1 cellular context compared by ENCODE assay signal in the genomic region with DNA sequence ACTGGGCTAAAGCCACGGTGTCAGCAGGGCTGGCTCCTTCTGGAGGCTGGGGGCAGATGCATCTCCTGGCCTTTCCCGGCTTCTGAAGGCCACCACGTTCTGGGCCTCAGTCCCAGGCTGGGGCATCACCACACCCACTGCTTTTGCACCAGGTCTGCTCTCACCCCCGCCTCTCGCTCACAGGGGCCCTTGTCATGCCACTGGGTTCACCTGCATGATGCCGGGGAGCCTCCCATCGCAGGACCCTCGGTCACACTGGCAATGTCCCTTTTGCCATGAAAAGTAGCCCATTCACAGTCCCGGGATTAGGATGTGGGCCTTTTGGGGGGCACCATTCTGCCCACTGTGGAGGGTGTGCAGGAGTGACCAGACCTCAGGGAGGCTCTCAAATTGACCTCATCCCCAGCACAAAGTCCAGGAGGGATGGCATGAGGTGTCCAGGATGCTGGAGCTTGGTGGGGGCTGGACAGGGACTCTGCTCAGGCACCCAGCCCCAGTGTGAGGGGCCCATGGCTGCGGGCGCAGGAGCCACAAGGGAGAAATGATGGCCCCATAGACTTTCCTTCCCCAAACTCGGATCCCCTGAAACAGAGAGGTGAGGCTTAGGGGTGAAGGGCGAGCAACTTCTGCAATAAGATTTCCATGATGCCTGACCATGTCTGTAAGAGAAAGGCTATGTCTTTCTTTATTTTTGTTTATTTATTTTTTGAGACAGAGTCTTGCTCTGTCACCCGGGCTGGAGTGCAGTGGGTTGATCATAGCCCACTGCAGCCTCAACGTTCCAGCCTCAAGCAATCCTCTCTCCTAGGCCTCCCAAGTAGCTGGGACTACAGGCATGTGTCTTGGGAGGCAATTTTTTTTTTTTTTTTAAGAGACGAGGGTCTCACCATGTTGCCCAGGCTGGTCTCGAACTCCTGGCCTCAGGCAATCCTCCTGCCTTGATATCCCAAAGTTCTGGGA.
TF ChIP-seq lines count a peak whose summit lies in the region.

No MANE protein-coding gene starts in this region.

TF ChIP-seq in GM23338, 12 proteins besides CTCF, POLR2A, EP300 and RAD21 (continued from another document):
- TF ChIP-seq ZNF462 (CRISPR knock-in tag; IDR thresholded peaks at IDR 0.05) (no peak), POLR2AphosphoS5 (IDR thresholded peaks at IDR 0.05; ENCODE audit: low read depth) (no peak), NANOG (IDR thresholded peaks at IDR 0.05; ENCODE audit: borderline replicate concordance) (no peak)
